29 cellular contexts compared by ENCODE assay signal in the genomic region with DNA sequence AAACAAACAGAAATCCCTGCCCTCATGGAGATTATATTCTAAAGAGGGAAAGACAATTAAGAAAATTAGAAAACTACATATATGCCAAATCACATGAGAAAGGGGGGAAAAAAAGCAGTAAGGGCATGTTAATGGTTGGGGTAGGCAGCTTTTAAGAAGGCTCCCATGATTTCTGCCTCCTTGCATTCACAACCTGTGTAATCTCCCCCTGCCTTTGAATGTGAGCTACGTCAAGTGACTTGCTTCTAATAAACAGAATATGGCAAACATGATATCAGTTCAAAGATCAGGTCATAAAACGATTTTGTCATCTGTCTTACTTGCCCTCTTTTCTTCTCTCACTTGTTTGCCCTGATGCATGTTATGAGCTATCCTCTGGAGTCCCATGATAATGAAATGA.
"Had no signal": no experiment of that assay in that cellular context is flagged by ENCODE, and none has a peak within 500 bp of the region (broad histone marks: within the 10 kb centered on the region; RNA-seq: fewer than 3 reads in every experiment).

No MANE protein-coding gene starts in this region.

- H3K4me1 Mint-ChIP-seq: stimulated activated effector memory CD8-positive, alpha-beta T cell treated with anti-CD3 and anti-CD28 coated beads, Interleukin-12 subunit alpha, Interleukin-12 subunit beta, amount 100 ng/mL, for 72 hours; stimulated activated memory B cell treated with anti-CD40 and anti-IgM and Interleukin-4, amounts not matched to agents 10 μg/mL and 1 μg/mL and 100 μg/mL, for 72 hours had no signal

- ATAC-seq: stimulated activated effector memory CD8-positive, alpha-beta T cell treated with anti-CD3 and anti-CD28 coated beads, Interleukin-12 subunit alpha, Interleukin-12 subunit beta, amount 100 ng/mL, for 72 hours; stimulated activated memory B cell treated with anti-CD40 and anti-IgM and Interleukin-4, amounts not matched to agents 10 μg/mL and 1 μg/mL and 100 μg/mL, for 72 hours; stimulated activated naive B cell treated with anti-CD40 and anti-IgM and Interleukin-4, amounts not matched to agents 10 μg/mL and 1 μg/mL and 100 μg/mL, for 72 hours; stimulated activated naive CD8-positive, alpha-beta T cell treated with anti-CD3 and anti-CD28 coated beads, Interleukin-15, amount 100 ng/mL, for 72 hours; stimulated activated naive CD8-positive, alpha-beta T cell treated with anti-CD3 and anti-CD28 coated beads, Interleukin-15, Interleukin-2, amounts not matched to agents 100 U/mL and 50 U/mL, for 24 hours; upper lobe of right lung had no signal

- DNase-seq: stimulated activated CD4-positive, alpha-beta T cell treated with anti-CD3 and anti-CD28 coated beads, Interleukin-2, amount 100 ng/mL, for 48 hours; stimulated activated CD4-positive, alpha-beta T cell treated with anti-CD3 and anti-CD28 coated beads, Interleukin-4, amount 100 ng/mL, for 1 hour; stimulated activated CD4-positive, alpha-beta T cell treated with anti-CD3 and anti-CD28 coated beads, Interleukin-4, amount 100 ng/mL, for 24 hours; stimulated activated CD4-positive, alpha-beta T cell treated with anti-CD3 and anti-CD28 coated beads, Interleukin-4, amount 100 ng/mL, for 4 hours; stimulated activated CD8-positive, alpha-beta memory T cell treated with anti-CD3 and anti-CD28 coated beads, Interleukin-4, amount 100 ng/mL, for 48 hours; stimulated activated naive B cell treated with anti-CD40 and anti-IgM and Interleukin-4, amounts not matched to agents 10 μg/mL and 1 μg/mL and 100 μg/mL, for 72 hours; stimulated activated naive CD4-positive, alpha-beta T cell; stimulated activated naive CD4-positive, alpha-beta T cell treated with Interleukin-2 at 50 U/mL for 16 hours; stimulated activated naive CD8-positive, alpha-beta T cell treated with anti-CD3 and anti-CD28 coated beads, Interleukin-15, amount 100 ng/mL, for 72 hours; stimulated activated naive CD8-positive, alpha-beta T cell treated with anti-CD3 and anti-CD28 coated beads, Interleukin-15, Interleukin-2, amounts not matched to agents 100 U/mL and 50 U/mL, for 24 hours; stomach; substantia nigra; testis; thyroid gland; tibial artery; transverse colon; trophoblast cell; upper lobe of left lung; upper lobe of right lung; uterus had no signal

- H3K36me3 Mint-ChIP-seq: stimulated activated effector memory CD8-positive, alpha-beta T cell treated with anti-CD3 and anti-CD28 coated beads, Interleukin-12 subunit alpha, Interleukin-12 subunit beta, amount 100 ng/mL, for 72 hours; stimulated activated memory B cell treated with anti-CD40 and anti-IgM and Interleukin-4, amounts not matched to agents 10 μg/mL and 1 μg/mL and 100 μg/mL, for 72 hours; stimulated activated naive B cell treated with anti-CD40 and anti-IgM and Interleukin-4, amounts not matched to agents 10 μg/mL and 1 μg/mL and 100 μg/mL, for 72 hours had no signal

- H3K4me1 ChIP-seq: stomach, suprapubic skin, testis, thyroid gland, tibial artery, tibial nerve, transverse colon, upper lobe of left lung, upper lobe of right lung, uterus, vagina had no signal

- H3K27me3 ChIP-seq: testis, thyroid gland, tibial artery, tibial nerve, transverse colon, upper lobe of left lung, upper lobe of right lung, uterus, vagina had no signal

- H3K27ac ChIP-seq: stomach, suprapubic skin, testis, thoracic aorta, thyroid gland, tibial artery, tibial nerve, transverse colon, upper lobe of left lung, upper lobe of right lung, uterus, vagina had no signal

- FAIRE-seq: urothelium cell line had no signal

- H3K9me3 ChIP-seq: stomach, suprapubic skin, testis, thoracic aorta, thyroid gland, tibial artery, tibial nerve, transverse colon, upper lobe of left lung, upper lobe of right lung, uterus, vagina had no signal

- H3K9me3 Mint-ChIP-seq: type B pancreatic cell had no signal

- H3K27ac Mint-ChIP-seq: stimulated activated effector memory CD8-positive, alpha-beta T cell treated with anti-CD3 and anti-CD28 coated beads, Interleukin-12 subunit alpha, Interleukin-12 subunit beta, amount 100 ng/mL, for 72 hours; stimulated activated memory B cell treated with anti-CD40 and anti-IgM and Interleukin-4, amounts not matched to agents 10 μg/mL and 1 μg/mL and 100 μg/mL, for 72 hours; stimulated activated naive B cell treated with anti-CD40 and anti-IgM and Interleukin-4, amounts not matched to agents 10 μg/mL and 1 μg/mL and 100 μg/mL, for 72 hours; stimulated activated naive CD8-positive, alpha-beta T cell treated with anti-CD3 and anti-CD28 coated beads, Interleukin-15, amount 100 ng/mL, for 72 hours; stimulated activated naive CD8-positive, alpha-beta T cell treated with anti-CD3 and anti-CD28 coated beads, Interleukin-15, Interleukin-2, amounts not matched to agents 100 ng/mL and 50 ng/mL, for 24 hours; type B pancreatic cell had no signal

- H3K4me3 ChIP-seq: stomach, suprapubic skin, testis, thoracic aorta, thyroid gland, tibial artery, tibial nerve, transverse colon, upper lobe of left lung, upper lobe of right lung, uterus, vagina had no signal

- H3K36me3 ChIP-seq: upper lobe of right lung, uterus had no signal

- H3K4me3 Mint-ChIP-seq: stimulated activated effector memory CD8-positive, alpha-beta T cell treated with anti-CD3 and anti-CD28 coated beads, Interleukin-12 subunit alpha, Interleukin-12 subunit beta, amount 100 ng/mL, for 72 hours; stimulated activated memory B cell treated with anti-CD40 and anti-IgM and Interleukin-4, amounts not matched to agents 10 μg/mL and 1 μg/mL and 100 μg/mL, for 72 hours; stimulated activated naive B cell treated with anti-CD40 and anti-IgM and Interleukin-4, amounts not matched to agents 10 μg/mL and 1 μg/mL and 100 μg/mL, for 72 hours; stimulated activated naive CD8-positive, alpha-beta T cell treated with anti-CD3 and anti-CD28 coated beads, Interleukin-15, amount 100 ng/mL, for 72 hours; stimulated activated naive CD8-positive, alpha-beta T cell treated with anti-CD3 and anti-CD28 coated beads, Interleukin-15, Interleukin-2, amounts not matched to agents 100 ng/mL and 50 ng/mL, for 24 hours; type B pancreatic cell had no signal
